10 cellular contexts compared by ENCODE assay signal in genomic region chr7:2528481-2529095, GRCh38. TPM values are rescaled to one million over a fixed set of nuclear protein-coding genes. Genes with fewer than 3 reads are reported as not detected.
DNase-seq lines count a peak whose midpoint lies in the region; ATAC-seq lines count a peak whose summit lies in the region.
"Had no signal": no experiment of that assay in that cellular context is flagged by ENCODE, and none has a peak within 500 bp of the region (broad histone marks: within the 10 kb centered on the region; RNA-seq: fewer than 3 reads in every experiment).

No MANE protein-coding gene starts in this region.

- no peaks in the 10 kb centered on the region for H3K27me3 Mint-ChIP-seq in activated CD4-positive, alpha-beta T cell treated with anti-CD3 and anti-CD28 coated beads, Interleukin-2, amount 10 ng/mL, durations not matched to agents 24 days and 14 days

- H3K27me3 ChIP-seq in NT2/D1 (ENCODE audit: insufficient read depth, insufficient read length), result no peaks in the 10 kb centered on the region
- no peaks in the 10 kb centered on the region for H3K27me3 ChIP-seq in effector memory CD4-positive, alpha-beta T cell (replicated peaks; ENCODE audit: control insufficient read depth, insufficient read depth, low read length, poor library complexity, severe bottlenecking)

- peaks cover 56% of the 10 kb centered on the region for H3K4me1 ChIP-seq in NT2/D1 (ENCODE audit: insufficient read depth, insufficient read length)
- peaks cover 76% of the 10 kb centered on the region for H3K4me1 ChIP-seq in effector memory CD4-positive, alpha-beta T cell (ENCODE audit: control insufficient read depth, insufficient read depth, low read length, poor library complexity, severe bottlenecking)

- peak overlapping the region; percentile 98 for H3K27ac Mint-ChIP-seq in activated CD4-positive, alpha-beta T cell treated with anti-CD3 and anti-CD28 coated beads, Interleukin-2, amount 10 ng/mL, durations not matched to agents 24 days and 14 days

- H3K4me3 Mint-ChIP-seq in activated CD4-positive, alpha-beta T cell treated with anti-CD3 and anti-CD28 coated beads, Interleukin-2, amount 10 ng/mL, durations not matched to agents 24 days and 14 days, result peak overlapping the region; percentile 68

- peaks cover 50% of the 10 kb centered on the region for H3K36me3 ChIP-seq in NT2/D1 (ENCODE audit: insufficient read depth, insufficient read length, low read length)
- peaks cover 40% of the 10 kb centered on the region for H3K36me3 ChIP-seq in effector memory CD4-positive, alpha-beta T cell (ENCODE audit: control insufficient read depth, insufficient read depth, low read length)

- intact Hi-C loops in activated CD4-positive, alpha-beta T cell treated with anti-CD3 and anti-CD28 coated beads, Interleukin-2, amount 10 ng/mL, durations not matched to agents 24 days and 14 days (cut with micrococcal nuclease), result no loop called here

- H3K4me3 ChIP-seq in NT2/D1 (ENCODE audit: insufficient read length, low read depth), result no peak overlapping the region
- H3K4me3 ChIP-seq in effector memory CD4-positive, alpha-beta T cell (ENCODE audit: insufficient read depth, low read depth, low read length, poor library complexity, severe bottlenecking), result peak overlapping the region; percentile 39
- peak overlapping the region in 1 of 7 experiments; percentile 13 for H3K4me3 ChIP-seq in skin epidermis

- H3K36me3 Mint-ChIP-seq in activated CD4-positive, alpha-beta T cell treated with anti-CD3 and anti-CD28 coated beads, Interleukin-2, amount 10 ng/mL, durations not matched to agents 24 days and 14 days (ENCODE audit: low read depth), result peaks cover 18% of the 10 kb centered on the region

- peak; percentile 69 for DNase-seq in activated CD4-positive, alpha-beta T cell treated with anti-CD3 and anti-CD28 coated beads, Interleukin-2, amount 10 ng/mL, durations not matched to agents 24 days and 14 days
- DNase-seq in activated CD4-positive, alpha-beta T cell treated with anti-CD3 and anti-CD28 coated beads, Interleukin-2, amount 50 U/mL, for 48 hours, result no peak
- DNase-seq in NT2/D1 (ENCODE audit: low read depth, low spot score) (no peak), HK-2 (ENCODE audit: unreplicated experiment) (no peak)
- DNase-seq in effector memory CD4-positive, alpha-beta T cell, result no peak
- DNase-seq: activated CD4-positive, alpha-beta T cell treated with anti-CD3 and anti-CD28 coated beads for 1 hour had no signal

- no peaks in the 10 kb centered on the region for H3K9me3 ChIP-seq in NT2/D1 (ENCODE audit: insufficient read depth, low read length)
- no peaks in the 10 kb centered on the region for H3K9me3 ChIP-seq in effector memory CD4-positive, alpha-beta T cell (ENCODE audit: control insufficient read depth, low read length)

- H3K27ac ChIP-seq in effector memory CD4-positive, alpha-beta T cell (ENCODE audit: insufficient read depth, low read length, poor library complexity, severe bottlenecking), result peak overlapping the region; percentile 95
- peak overlapping the region in 20 of 21 experiments; percentile 14 to 99 (median 84) for H3K27ac ChIP-seq in skin epidermis

- ATAC-seq in GM21390 (IDR thresholded peaks at IDR 0.05; ENCODE audit: unreplicated experiment) (no peak), GM21526 (IDR thresholded peaks at IDR 0.05; ENCODE audit: low FRiP score, unreplicated experiment) (no peak)

- peak overlapping the region; percentile 47 for H3K9ac ChIP-seq in NT2/D1 (ENCODE audit: insufficient read length, low read depth)

- no peaks in the 10 kb centered on the region for H3K9me3 Mint-ChIP-seq in activated CD4-positive, alpha-beta T cell treated with anti-CD3 and anti-CD28 coated beads, Interleukin-2, amount 10 ng/mL, durations not matched to agents 24 days and 14 days

- peaks cover 42% of the 10 kb centered on the region for H3K4me1 Mint-ChIP-seq in activated CD4-positive, alpha-beta T cell treated with anti-CD3 and anti-CD28 coated beads, Interleukin-2, amount 10 ng/mL, durations not matched to agents 24 days and 14 days

RNA-seq across cellular contexts. Expression of gene LFNG, which starts 9.0 kb away (rescaled TPM):
- total RNA-seq in activated CD4-positive, alpha-beta T cell treated with anti-CD3 and anti-CD28 coated beads, Interleukin-2, amount 10 ng/mL, durations not matched to agents 24 days and 14 days, result 33.9 and 34.2 TPM in 2 replicates

RNA-seq across cellular contexts. Expression of gene BRAT1, which starts 26.7 kb away (rescaled TPM):
- 39.5 and 40.9 TPM in 2 replicates for total RNA-seq in activated CD4-positive, alpha-beta T cell treated with anti-CD3 and anti-CD28 coated beads, Interleukin-2, amount 10 ng/mL, durations not matched to agents 24 days and 14 days

RNA-seq across cellular contexts. Expression of gene IQCE, which starts 30.2 kb away (rescaled TPM):
- 11.7 and 12.3 TPM in 2 replicates for total RNA-seq in activated CD4-positive, alpha-beta T cell treated with anti-CD3 and anti-CD28 coated beads, Interleukin-2, amount 10 ng/mL, durations not matched to agents 24 days and 14 days

RNA-seq across cellular contexts. Expression of gene GRIFIN, which starts 52.4 kb away (rescaled TPM):
- not detected in 2 replicates for total RNA-seq in activated CD4-positive, alpha-beta T cell treated with anti-CD3 and anti-CD28 coated beads, Interleukin-2, amount 10 ng/mL, durations not matched to agents 24 days and 14 days
- total RNA-seq: lung microvascular endothelial cell had no signal
